9 cellular contexts compared by ENCODE assay signal in genomic region chr7:158811461-158811860, GRCh38. TPM values are rescaled to one million over a fixed set of nuclear protein-coding genes. Genes with fewer than 3 reads are reported as not detected.
DNase-seq lines count a peak whose midpoint lies in the region; ATAC-seq and TF ChIP-seq lines count a peak whose summit lies in the region.
"Had no signal": no experiment of that assay in that cellular context is flagged by ENCODE, and none has a peak within 500 bp of the region (broad histone marks: within the 10 kb centered on the region; RNA-seq: fewer than 3 reads in every experiment).

No MANE protein-coding gene starts in this region.

- H3K9me2 ChIP-seq in GM23338 (ENCODE audit: insufficient read depth): no peaks in the 10 kb centered on the region

- H2AFZ ChIP-seq in GM23338: no peak overlapping the region

- peaks cover 27% of the 10 kb centered on the region; the same call in 2 of the 3 replicates for H3K36me3 Mint-ChIP-seq in GM23338 (ENCODE audit: low read depth)
- H3K36me3 Mint-ChIP-seq in activated CD8-positive, alpha-beta memory T cell treated with anti-CD3 and anti-CD28 coated beads, Interleukin-2, amount 10 ng/mL, durations not matched to agents 7 days and 5 days: peaks cover 49% of the 10 kb centered on the region

- H3K4me1 ChIP-seq in GM23338 (ENCODE audit: insufficient read depth): peaks cover 22% of the 10 kb centered on the region

- no peak for ATAC-seq in GM23338
- ATAC-seq in activated CD8-positive, alpha-beta memory T cell treated with anti-CD3 and anti-CD28 coated beads, Interleukin-2, amount 10 ng/mL, durations not matched to agents 7 days and 5 days: no peak

- intact Hi-C loops in dorsolateral prefrontal cortex (cut with DNase I): no loop called here

- TF ChIP-seq CTCF in GM23338 (conservative IDR thresholded peaks at IDR 0.05; ENCODE audit: low read depth in 2 of 2): no peak
- TF ChIP-seq CTCF in fibroblast of the aortic adventitia (IDR thresholded peaks at IDR 0.05; ENCODE audit: insufficient read depth, low read length): no peak
- no peak for TF ChIP-seq CTCF in dorsolateral prefrontal cortex (IDR thresholded peaks at IDR 0.05 in 54 of 56, conservative IDR thresholded peaks at IDR 0.05 in 2 of 56; ENCODE audit: low read depth in 1 of 56, partially characterized antibody in 56 of 56)

- H3K4me3 Mint-ChIP-seq in GM23338: no peak overlapping the region
- H3K4me3 Mint-ChIP-seq in activated CD8-positive, alpha-beta memory T cell treated with anti-CD3 and anti-CD28 coated beads, Interleukin-2, amount 10 ng/mL, durations not matched to agents 7 days and 5 days: no peak overlapping the region
- H3K4me3 Mint-ChIP-seq: brain had no signal

- H3K79me2 ChIP-seq in GM23338 (replicated peaks; ENCODE audit: insufficient read depth): peaks cover 91% of the 10 kb centered on the region

- DNase-seq in GM23338 (ENCODE audit: low spot score) (no peak), fibroblast of the aortic adventitia (ENCODE audit: low read depth) (peak; percentile 68), NCI-H1930 (lab: John Stamatoyannopoulos, UW) (no peak), dorsolateral prefrontal cortex (no peak), NCI-H748 treated with DMSO at 0.1 percent for 48 hours (lab: John Stamatoyannopoulos, UW) (no peak), NCI-H82 (lab: John Stamatoyannopoulos, UW) (no peak)
- peak; percentile 50 for DNase-seq in activated CD8-positive, alpha-beta memory T cell treated with anti-CD3 and anti-CD28 coated beads, Interleukin-2, amount 10 ng/mL, durations not matched to agents 7 days and 5 days
- DNase-seq in stimulated activated CD4-positive, alpha-beta T cell treated with anti-CD3 and anti-CD28 coated beads, Interleukin-2, amount 100 ng/mL, for 24 hours: peak; percentile 60 to 69

- no peak overlapping the region for H3K4me3 ChIP-seq in GM23338
- H3K4me3 ChIP-seq in fibroblast of the aortic adventitia (ENCODE audit: low read depth, low read length): no peak overlapping the region
- no peak overlapping the region for H3K4me3 ChIP-seq in dorsolateral prefrontal cortex

- H3K27ac Mint-ChIP-seq in GM23338: peak overlapping the region; percentile 39; the same call in 1 of the 2 replicates
- peak overlapping the region; percentile 86 for H3K27ac Mint-ChIP-seq in activated CD8-positive, alpha-beta memory T cell treated with anti-CD3 and anti-CD28 coated beads, Interleukin-2, amount 10 ng/mL, durations not matched to agents 7 days and 5 days

- H3K27me3 ChIP-seq in GM23338 (ENCODE audit: insufficient read depth) (no peaks in the 10 kb centered on the region), dorsolateral prefrontal cortex (no peaks in the 10 kb centered on the region)

- CTCF ChIA-PET in activated CD8-positive, alpha-beta memory T cell treated with anti-CD3 and anti-CD28 coated beads, Interleukin-2, amount 10 ng/mL, durations not matched to agents 7 days and 5 days (lab: Charles Lee): interaction anchor here (0.6 to 2.6 kb wide), 7 partner anchors 17 to 166 kb away, joined by 3 to 8 read pairs (median 3); partner anchors contain the start of genes ESYT2 and NCAPG2

- no peaks in the 10 kb centered on the region for H3K36me3 ChIP-seq in GM23338 (ENCODE audit: insufficient read depth)

- peaks cover 7% of the 10 kb centered on the region; the same call in 2 of the 3 replicates for H3K9me3 Mint-ChIP-seq in GM23338
- peaks cover 3% of the 10 kb centered on the region for H3K9me3 Mint-ChIP-seq in activated CD8-positive, alpha-beta memory T cell treated with anti-CD3 and anti-CD28 coated beads, Interleukin-2, amount 10 ng/mL, durations not matched to agents 7 days and 5 days (ENCODE audit: low read depth)
- H3K9me3 Mint-ChIP-seq: brain had no signal

- no peak overlapping the region for H3K4me2 ChIP-seq in GM23338

- no peaks in the 10 kb centered on the region for H3F3A ChIP-seq in GM23338 (replicated peaks; ENCODE audit: low read depth)

- 0 out of 2 replicates have a peak, but pooled peaks cover 15% of the 10 kb centered on the region for H4K20me1 ChIP-seq in GM23338 (replicated peaks; ENCODE audit: insufficient read depth)

- H3K27ac ChIP-seq in GM23338 (ENCODE audit: low read depth) (peak overlapping the region; percentile 62; the same call in 1 of the 2 replicates), dorsolateral prefrontal cortex (peak overlapping the region in 11 of 59 donors; percentile 2 to 58 (median 21))

- peaks cover 42% of the 10 kb centered on the region for H3K4me1 Mint-ChIP-seq in GM23338
- H3K4me1 Mint-ChIP-seq in activated CD8-positive, alpha-beta memory T cell treated with anti-CD3 and anti-CD28 coated beads, Interleukin-2, amount 10 ng/mL, durations not matched to agents 7 days and 5 days: peaks cover 73% of the 10 kb centered on the region

- H3K27me3 Mint-ChIP-seq in GM23338 (ENCODE audit: insufficient read depth, low read depth, poor library complexity): peaks cover 6% of the 10 kb centered on the region
- no peaks in the 10 kb centered on the region for H3K27me3 Mint-ChIP-seq in activated CD8-positive, alpha-beta memory T cell treated with anti-CD3 and anti-CD28 coated beads, Interleukin-2, amount 10 ng/mL, durations not matched to agents 7 days and 5 days
- H3K27me3 Mint-ChIP-seq: brain had no signal

TF ChIP-seq in GM23338, 12 proteins besides CTCF, POLR2A, EP300 and RAD21 (continues in another document):
- TF ChIP-seq ETS1 (IDR thresholded peaks at IDR 0.05) (no peak), REST (IDR thresholded peaks at IDR 0.05; ENCODE audit: unreplicated experiment) (no peak)

RNA-seq across cellular contexts. Expression of gene ESYT2, which starts 17.8 kb away (rescaled TPM):
- total RNA-seq in GM23338 (2014; rRNA removed; shearing (Covaris generic)): 50.3 and 52.7 TPM in 2 replicates
- 9.6 TPM in 2 replicates for polyA plus RNA-seq in GM23338 (2016; fragmentation: Nextera tagmentation; extraction: Ambion mirVana)
- total RNA-seq in activated CD8-positive, alpha-beta memory T cell treated with anti-CD3 and anti-CD28 coated beads, Interleukin-2, amount 10 ng/mL, durations not matched to agents 7 days and 5 days: 10 to 100 TPM; 79.8 to 86.0 TPM
- total RNA-seq in fibroblast of the aortic adventitia (ENCODE audit: low replicate concordance): 69.0 and 105 TPM in 2 replicates
- 10 to 100 TPM; 40.3 to 83.9 (median 56.3) TPM for total RNA-seq in dorsolateral prefrontal cortex

RNA-seq across cellular contexts. Expression of gene DYNC2I1, which starts 44.9 kb away (rescaled TPM):
- total RNA-seq in GM23338 (2014; rRNA removed; shearing (Covaris generic)): 8.3 and 9.0 TPM in 2 replicates
- 54.4 and 60.9 TPM in 2 replicates for polyA plus RNA-seq in GM23338 (2016; fragmentation: Nextera tagmentation; extraction: Ambion mirVana)
- total RNA-seq in activated CD8-positive, alpha-beta memory T cell treated with anti-CD3 and anti-CD28 coated beads, Interleukin-2, amount 10 ng/mL, durations not matched to agents 7 days and 5 days: 10 to 100 TPM; 10.7 to 15.6 TPM
- total RNA-seq in fibroblast of the aortic adventitia (ENCODE audit: low replicate concordance) (6.1 and 34.6 TPM in 2 replicates), dorsolateral prefrontal cortex (10 to 100 TPM; 28.1 to 78.3 (median 47.5) TPM)

Comparison
In these comparisons a context has a peak if more than half of its experiments do, and no peak if none do; other contexts are left out.
1. DNase-seq: peak in activated CD8-positive, alpha-beta memory T cell treated with anti-CD3 and anti-CD28 coated beads, Interleukin-2, amount 10 ng/mL, durations not matched to agents 7 days and 5 days (single experiment), fibroblast of the aortic adventitia (single experiment) and stimulated activated CD4-positive, alpha-beta T cell treated with anti-CD3 and anti-CD28 coated beads, Interleukin-2, amount 100 ng/mL, for 24 hours (2 of 2); none in GM23338 (single experiment), NCI-H1930 (0 of 2), dorsolateral prefrontal cortex (0 of 10), NCI-H748 treated with DMSO at 0.1 percent for 48 hours (single experiment) and NCI-H82 (single experiment).